In the genomic region with DNA sequence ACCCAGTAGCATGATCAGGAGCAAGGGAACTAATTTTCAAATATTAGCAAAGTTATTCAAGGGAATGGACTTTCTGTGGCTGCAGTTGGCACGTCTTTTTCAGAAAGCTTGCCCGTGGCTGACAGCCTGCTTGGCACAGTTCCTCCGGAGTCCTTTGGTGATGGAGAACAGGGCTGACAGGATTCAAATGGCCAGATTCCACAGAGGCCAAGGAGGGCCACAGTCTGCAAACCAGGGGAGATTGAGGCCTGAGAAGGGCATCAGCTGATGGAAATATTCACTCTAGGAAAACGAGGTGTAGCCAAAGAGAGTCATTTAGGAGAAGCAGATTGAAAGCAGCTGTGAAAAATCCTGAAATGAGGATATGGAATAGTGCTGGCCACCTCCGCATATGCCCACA, we compare ENCODE assay signal across 16 cellular contexts.
DNase-seq lines count a peak whose midpoint lies in the region; ATAC-seq and TF ChIP-seq lines count a peak whose summit lies in the region.
"Had no signal": no experiment of that assay in that cellular context is flagged by ENCODE, and none has a peak within 500 bp of the region (broad histone marks: within the 10 kb centered on the region; RNA-seq: fewer than 3 reads in every experiment).

No MANE protein-coding gene starts in this region.

- no peak overlapping the region for H3K4me3 ChIP-seq in right cardiac atrium (ENCODE audit: low read length)
- H3K4me3 ChIP-seq in PC-3 (ENCODE audit: low read length): no peak overlapping the region
- H3K4me3 ChIP-seq in esophagus muscularis mucosa: no peak overlapping the region
- H3K4me3 ChIP-seq: BLaER1 had no signal

- no peak overlapping the region for H2AFZ ChIP-seq in PC-3 (ENCODE audit: low read length)

- H3K79me2 ChIP-seq in PC-3 (ENCODE audit: low read length): no peaks in the 10 kb centered on the region

- H4K20me1 ChIP-seq in PC-3 (ENCODE audit: low read length): no peaks in the 10 kb centered on the region
- H4K20me1 ChIP-seq: BLaER1 had no signal

- no peaks in the 10 kb centered on the region for H3K4me1 ChIP-seq in right cardiac atrium (ENCODE audit: control insufficient read depth, insufficient read depth, low read length)
- peaks cover 45% of the 10 kb centered on the region for H3K4me1 ChIP-seq in PC-3 (ENCODE audit: insufficient read depth, low read length)
- peaks cover 0 to 10% (median 6%) of the 10 kb centered on the region in 4 donors for H3K4me1 ChIP-seq in esophagus muscularis mucosa
- H3K4me1 ChIP-seq: BLaER1 had no signal

- intact Hi-C loops in right cardiac atrium (cut with DNase I) (no loop called here), Right ventricle myocardium inferior (cut with DNase I) (no loop called here), PC-3 (cut with micrococcal nuclease) (no loop called here), esophagus muscularis mucosa (cut with DNase I) (no loop called here)

- no peaks in the 10 kb centered on the region for H3K36me3 ChIP-seq in PC-3 (ENCODE audit: low read depth, low read length)
- no peaks in the 10 kb centered on the region for H3K36me3 ChIP-seq in esophagus muscularis mucosa
- H3K36me3 ChIP-seq: BLaER1 had no signal

- no peaks in the 10 kb centered on the region for H3K9me2 ChIP-seq in PC-3 (replicated peaks; ENCODE audit: low read length)

- DNase-seq in right cardiac atrium: peak; percentile 17 to 50 (median 50)
- no peak for DNase-seq in Right ventricle myocardium inferior (ENCODE audit: missing footprints)
- no peak for DNase-seq in PC-3
- peak; percentile 81 for DNase-seq in esophagus muscularis mucosa (ENCODE audit: extremely low spot score)
- no peak for DNase-seq in GF-D8 (lab: John Stamatoyannopoulos, UW)
- no peak for DNase-seq in COLO829 (ENCODE audit: low spot score)
- no peak for DNase-seq in NCI-H526 treated with DMSO at 0.1 percent for 48 hours (lab: John Stamatoyannopoulos, UW)
- DNase-seq: CD4-positive, alpha-beta memory T cell; DMS53; NCI-H1694; NCI-H2081 treated with DMSO at 0.1 percent for 48 hours; NCI-H2171 treated with DMSO at 0.1 percent for 48 hours; NCI-H524 treated with DMSO at 0.1 percent for 48 hours had no signal

- H3K9me3 ChIP-seq in right cardiac atrium (ENCODE audit: control insufficient read depth, low read length): peaks cover 2% of the 10 kb centered on the region
- no peaks in the 10 kb centered on the region for H3K9me3 ChIP-seq in PC-3 (ENCODE audit: low read length)
- no peaks in the 10 kb centered on the region for H3K9me3 ChIP-seq in esophagus muscularis mucosa

- 0 out of 2 replicates have a peak overlapping the region, but pooled peaks have one; percentile 36 for H3K4me2 ChIP-seq in PC-3 (ENCODE audit: low read length)
- H3K4me2 ChIP-seq: BLaER1 had no signal

- no peak overlapping the region for H3K9ac ChIP-seq in PC-3 (ENCODE audit: low read length)
- H3K9ac ChIP-seq: BLaER1 had no signal

- H3K27me3 ChIP-seq in right cardiac atrium (ENCODE audit: control insufficient read depth, insufficient read depth) (no peaks in the 10 kb centered on the region), PC-3 (ENCODE audit: low read length) (no peaks in the 10 kb centered on the region), esophagus muscularis mucosa (no peaks in the 10 kb centered on the region)
- H3K27me3 ChIP-seq: BLaER1 had no signal

- 51% methylated on average over 5 of the region's 5 CpGs for WGBS in right cardiac atrium
- 46% methylated on average over 5 of the region's 5 CpGs for whole genome bisulfite sequencing in esophagus muscularis mucosa

- BruUV-seq in PC-3 (replicated peaks; lab: Mats Ljungman, UMichigan): no TSS peak

- TF ChIP-seq CTCF in PC-3 (conservative IDR thresholded peaks at IDR 0.05; ENCODE audit: low read depth, low read length): no peak
- no peak for TF ChIP-seq CTCF in esophagus muscularis mucosa (IDR thresholded peaks at IDR 0.05)

- TF ChIP-seq POLR2A in esophagus muscularis mucosa (IDR thresholded peaks at IDR 0.05; ENCODE audit: low read depth): no peak

- ATAC-seq in right cardiac atrium: no peak
- ATAC-seq in Right ventricle myocardium inferior: no peak
- no peak for ATAC-seq in PC-3
- ATAC-seq: SK-N-SH treated with all-trans-retinoic acid at 6 μM for 48 hours had no signal

- no peaks in the 10 kb centered on the region for H3F3A ChIP-seq in PC-3 (ENCODE audit: low read length, unreplicated experiment)

- H3K27ac ChIP-seq in right cardiac atrium (ENCODE audit: low read length) (no peak overlapping the region), PC-3 (ENCODE audit: low read length) (peak overlapping the region; percentile 82), esophagus muscularis mucosa (replicated peaks in 1 of 4) (no peak overlapping the region)
- H3K27ac ChIP-seq: BLaER1, RWPE1 had no signal

- CTCF ChIA-PET in PC-3 (lab: Charles Lee): no interaction called here

- TF ChIP-seq EP300 in esophagus muscularis mucosa (IDR thresholded peaks at IDR 0.05): no peak

- POLR2A ChIA-PET in PC-3 (lab: Charles Lee; ENCODE audit: unreplicated experiment): no interaction called here

Comparison
In these comparisons a context has a peak if more than half of its experiments do, and no peak if none do; other contexts are left out.
1. DNase-seq: peak in right cardiac atrium (3 of 3) and esophagus muscularis mucosa (single experiment); none in Right ventricle myocardium inferior (single experiment), PC-3 (single experiment), GF-D8 (single experiment), COLO829 (single experiment) and NCI-H526 treated with DMSO at 0.1 percent for 48 hours (single experiment).